Comparison of ENCODE assay signal across 14 cellular contexts in the genomic region with DNA sequence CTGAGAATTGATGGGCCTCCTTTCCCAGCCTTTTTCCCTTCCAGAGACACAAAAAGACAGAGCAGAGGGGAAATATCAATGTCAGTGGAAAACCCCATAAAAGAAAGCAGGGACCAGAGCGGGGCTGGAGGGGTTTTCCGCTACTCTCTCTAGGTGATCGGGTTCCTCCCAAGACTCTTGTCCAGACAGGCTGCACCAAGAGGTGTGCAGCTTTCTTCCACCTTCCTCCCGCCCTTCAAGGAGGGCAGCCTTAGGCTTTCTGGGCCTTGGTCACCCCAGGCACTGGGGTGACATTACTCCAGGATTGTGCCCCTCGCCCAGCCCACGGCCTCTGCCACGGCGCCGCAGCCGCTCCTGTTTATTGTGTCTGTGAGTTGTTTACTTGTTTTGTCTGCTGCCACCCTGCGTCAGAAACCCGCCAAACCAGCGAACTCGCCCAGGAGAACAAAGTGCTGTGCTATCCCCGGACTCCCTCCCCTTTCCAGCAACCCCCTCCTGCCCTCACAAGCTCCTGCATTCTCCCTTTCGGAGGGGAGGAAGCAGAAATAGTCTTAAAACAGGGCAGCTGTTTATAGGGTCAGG. TPM values are rescaled to one million over a fixed set of nuclear protein-coding genes. Genes with fewer than 3 reads are reported as not detected.
DNase-seq lines count a peak whose midpoint lies in the region; ATAC-seq and TF ChIP-seq lines count a peak whose summit lies in the region.
"Had no signal": no experiment of that assay in that cellular context is flagged by ENCODE, and none has a peak within 500 bp of the region (broad histone marks: within the 10 kb centered on the region; RNA-seq: fewer than 3 reads in every experiment).

No MANE protein-coding gene starts in this region.

- H3K36me3 ChIP-seq in MM.1S (replicated peaks; ENCODE audit: insufficient read depth, low read length), result no peaks in the 10 kb centered on the region
- H3K36me3 ChIP-seq in mammary epithelial cell (ENCODE audit: insufficient read depth, low read length), result no peaks in the 10 kb centered on the region
- H3K36me3 ChIP-seq in osteoblast (ENCODE audit: insufficient read depth, low read length), result no peaks in the 10 kb centered on the region
- no peaks in the 10 kb centered on the region for H3K36me3 ChIP-seq in lower lobe of right lung

- H3K4me3 Mint-ChIP-seq in T-cell, result no peak overlapping the region
- H3K4me3 Mint-ChIP-seq: activated T-helper 1 cell treated with anti-CD3 and anti-CD28 coated beads, Interleukin-12 subunit alpha, Interleukin-12 subunit beta, Interleukin-2, Interleukin-4 antibody, amounts not matched to agents 30 ng/mL and 10 ng/mL and 1 ng/mL, durations not matched to agents 14 hours and 24 hours and 36 hours had no signal

- no TSS peak for BruUV-seq in mammary epithelial cell (replicated peaks; lab: Mats Ljungman, UMichigan)

- H3K9me2 ChIP-seq in MM.1S (replicated peaks; ENCODE audit: insufficient read depth, low read length), result no peaks in the 10 kb centered on the region

- WGBS in mammary epithelial cell (ENCODE audit: low coverage, missing lambda C conversion rate), result 5% methylated on average over 8 of the region's 16 CpGs

- H3K4me1 Mint-ChIP-seq in T-cell, result peaks cover 13 to 25% (median 16%) of the 10 kb centered on the region in 3 donors

- H3K9me3 Mint-ChIP-seq in T-cell, result no peaks in the 10 kb centered on the region
- H3K9me3 Mint-ChIP-seq: activated T-helper 1 cell treated with anti-CD3 and anti-CD28 coated beads, Interleukin-12 subunit alpha, Interleukin-12 subunit beta, Interleukin-2, Interleukin-4 antibody, amounts not matched to agents 30 ng/mL and 10 ng/mL and 1 ng/mL, durations not matched to agents 14 hours and 24 hours and 36 hours had no signal

- H4K20me1 ChIP-seq in MM.1S (ENCODE audit: insufficient read depth, low read length) (no peaks in the 10 kb centered on the region), mammary epithelial cell (ENCODE audit: insufficient read depth, low read length) (no peaks in the 10 kb centered on the region), osteoblast (ENCODE audit: insufficient read depth, low read length) (peaks cover 48% of the 10 kb centered on the region)

- H3K9ac ChIP-seq in MM.1S (ENCODE audit: low read length) (no peak overlapping the region), mammary epithelial cell (ENCODE audit: insufficient read depth, low read length) (peak overlapping the region; percentile 47)

- H3K79me2 ChIP-seq in MM.1S (ENCODE audit: low read length) (no peaks in the 10 kb centered on the region), mammary epithelial cell (ENCODE audit: insufficient read depth, low read length) (peaks cover 86% of the 10 kb centered on the region), osteoblast (ENCODE audit: insufficient read depth, low read length) (peaks cover 91% of the 10 kb centered on the region)

- no peak overlapping the region for H3K27ac ChIP-seq in MM.1S (ENCODE audit: low read length)
- H3K27ac ChIP-seq in mammary epithelial cell (ENCODE audit: insufficient read depth, low read depth, low read length), result peak overlapping the region; percentile 65
- peak overlapping the region; percentile 90 for H3K27ac ChIP-seq in osteoblast (ENCODE audit: low read depth, low read length)
- H3K27ac ChIP-seq in lower lobe of right lung, result no peak overlapping the region

- DNase-seq in GM12865 (ENCODE audit: low read depth) (peak; percentile 38), MM.1S (no peak), mammary epithelial cell (peak; percentile 86), osteoblast (ENCODE audit: insufficient read length, low spot score, missing footprints) (no peak), lower lobe of right lung (no peak), HuH-7.5 (ENCODE audit: low spot score) (no peak), NCI-H524 (lab: John Stamatoyannopoulos, UW) (no peak), T-cell (no peak)
- DNase-seq: NCI-H187, retina had no signal

- no peaks in the 10 kb centered on the region for H3K9me3 ChIP-seq in MM.1S (replicated peaks; ENCODE audit: insufficient read depth, low read length)
- H3K9me3 ChIP-seq in mammary epithelial cell (replicated peaks; ENCODE audit: insufficient read depth, low read length), result no peaks in the 10 kb centered on the region
- H3K9me3 ChIP-seq in osteoblast (ENCODE audit: low read depth, low read length), result no peaks in the 10 kb centered on the region
- H3K9me3 ChIP-seq in lower lobe of right lung, result no peaks in the 10 kb centered on the region

- H3K4me2 ChIP-seq in MM.1S (ENCODE audit: low read depth, low read length) (peak overlapping the region; percentile 52; the same call in 1 of the 2 replicates), mammary epithelial cell (ENCODE audit: insufficient read depth, low read depth, low read length) (peak overlapping the region; percentile 99), osteoblast (ENCODE audit: insufficient read depth, low read length) (peak overlapping the region; percentile 94)

- no peaks in the 10 kb centered on the region for H3F3A ChIP-seq in MM.1S (ENCODE audit: insufficient read depth, low read length)

- H3K4me3 ChIP-seq in GM12865 (ENCODE audit: low read depth, low read length) (peak overlapping the region; percentile 4), MM.1S (ENCODE audit: low read length) (no peak overlapping the region), mammary epithelial cell (replicated peaks in 1 of 3; ENCODE audit: insufficient read depth in 1 of 3, low read depth in 2 of 3, low read length in 3 of 3) (peak overlapping the region; percentile 19 to 34 (median 30)), osteoblast (ENCODE audit: insufficient read depth, low read length) (peak overlapping the region; percentile 94), lower lobe of right lung (no peak overlapping the region)

- H2AFZ ChIP-seq in MM.1S (ENCODE audit: low read length), result no peak overlapping the region
- H2AFZ ChIP-seq in mammary epithelial cell (ENCODE audit: low read depth, low read length), result peak overlapping the region; percentile 68
- no peak overlapping the region for H2AFZ ChIP-seq in osteoblast (ENCODE audit: low read length)

- no peaks in the 10 kb centered on the region for H3K4me1 ChIP-seq in MM.1S (ENCODE audit: low read length)
- H3K4me1 ChIP-seq in mammary epithelial cell (ENCODE audit: insufficient read depth, low read length), result peaks cover 79% of the 10 kb centered on the region
- H3K4me1 ChIP-seq in osteoblast (ENCODE audit: insufficient read depth, low read length), result peaks cover 69% of the 10 kb centered on the region
- peaks cover 18% of the 10 kb centered on the region for H3K4me1 ChIP-seq in lower lobe of right lung

- peaks cover 84% of the 10 kb centered on the region for H3K27me3 ChIP-seq in MM.1S (replicated peaks; ENCODE audit: insufficient read depth, low read length)
- H3K27me3 ChIP-seq in mammary epithelial cell (ENCODE audit: insufficient read depth, low read length), result no peaks in the 10 kb centered on the region
- H3K27me3 ChIP-seq in osteoblast (ENCODE audit: insufficient read depth, low read length), result no peaks in the 10 kb centered on the region
- H3K27me3 ChIP-seq in lower lobe of right lung (ENCODE audit: low read depth), result peaks cover 100% of the 10 kb centered on the region

- dilution Hi-C loops in mammary epithelial cell (cut with HindIII; ENCODE audit: low sequenced_read_pairs), result loop anchor here (5.0 to 25.0 kb wide), 2 partner anchors 166 to 341 kb away; a partner anchor contains a TSS

- POLR2A ChIA-PET in T-cell (lab: Charles Lee), result no interaction called here

- intact Hi-C loops in mammary epithelial cell (cut with micrococcal nuclease) (loop anchor here (1.0 to 5.0 kb wide), 2 partner anchors 15 to 34 kb away; a partner anchor contains a TSS), lower lobe of right lung (cut with DNase I) (no loop called here)

- in situ Hi-C loops in mammary epithelial cell (cut with MboI; ENCODE audit: low sequenced_read_pairs in 2 of 2), result loop anchor here (5.0 to 25.0 kb wide), 2 partner anchors 171 to 341 kb away; a partner anchor contains a TSS

- no peak for ATAC-seq in lower lobe of right lung
- ATAC-seq in T-cell (replicated peaks in 1 of 4), result no peak

- H3K36me3 Mint-ChIP-seq in T-cell, result no peaks in the 10 kb centered on the region

- CTCF ChIA-PET in mammary epithelial cell (lab: Charles Lee; ENCODE audit: low non-redundant PET) (interaction anchor here (0.5 kb wide), 1 partner anchor 13 kb away, joined by 14 read pairs; a partner anchor contains a TSS), T-cell (lab: Charles Lee) (interaction anchor here (0.5 to 0.6 kb wide), 2 partner anchors 13 to 188 kb away, joined by 5 to 6 read pairs; a partner anchor contains a TSS)

- peaks cover 62 to 82% of the 10 kb centered on the region in 2 donors for H3K27me3 Mint-ChIP-seq in T-cell

- peak; percentile 23 for TF ChIP-seq CTCF in GM12865 (IDR thresholded peaks at IDR 0.05; ENCODE audit: insufficient read depth, low read depth, low read length, missing control alignments)
- TF ChIP-seq CTCF in MM.1S (IDR thresholded peaks at IDR 0.05; ENCODE audit: low read length), result peak; percentile 35
- peak; percentile 35 to 56 for TF ChIP-seq CTCF in mammary epithelial cell (conservative IDR thresholded peaks at IDR 0.05 in 1 of 2, IDR thresholded peaks at IDR 0.05 in 1 of 2; ENCODE audit: extremely low read depth in 1 of 2, insufficient read depth in 1 of 2, low read depth in 1 of 2, low read length in 2 of 2)
- TF ChIP-seq CTCF in osteoblast (IDR thresholded peaks at IDR 0.05; ENCODE audit: extremely low read depth, low read depth, low read length), result peak; percentile 12
- no peak for TF ChIP-seq CTCF in lower lobe of right lung (IDR thresholded peaks at IDR 0.05)

- no peak overlapping the region for H3K27ac Mint-ChIP-seq in T-cell
- H3K27ac Mint-ChIP-seq: activated T-helper 1 cell treated with anti-CD3 and anti-CD28 coated beads, Interleukin-12 subunit alpha, Interleukin-12 subunit beta, Interleukin-2, Interleukin-4 antibody, amounts not matched to agents 30 ng/mL and 10 ng/mL and 1 ng/mL, durations not matched to agents 14 hours and 24 hours and 36 hours had no signal

RNA-seq across cellular contexts. Expression of a gene that starts 6.7 kb away (rescaled TPM):
- 10 to 100 TPM in 1 of 2 donors, 1 to 10 TPM in 1; 1.7 to 10.9 TPM for total RNA-seq in mammary epithelial cell
- polyA plus RNA-seq in mammary epithelial cell, result 4.2 TPM
- 0.57 TPM for polyA minus RNA-seq in mammary epithelial cell
- 5.6 and 7.2 TPM in 2 replicates for total RNA-seq in osteoblast
- total RNA-seq in lower lobe of right lung, result 0.50 TPM
- total RNA-seq in T-cell, result not detected
- total RNA-seq: activated T-helper 1 cell treated with anti-CD3 and anti-CD28 coated beads, Interleukin-12 subunit alpha, Interleukin-12 subunit beta, Interleukin-2, Interleukin-4 antibody, amounts not matched to agents 30 ng/mL and 10 ng/mL and 1 ng/mL, durations not matched to agents 14 hours and 24 hours and 36 hours; dermis microvascular lymphatic vessel endothelial cell; T-helper 2 cell treated with Interferon-gamma antibody and Interleukin-4, amounts not matched to agents 100 ng/mL and 5 ng/mL, for 36 hours had no signal

RNA-seq across cellular contexts. Expression of a gene that starts 11.3 kb away (rescaled TPM):
- total RNA-seq in mammary epithelial cell, result 1 to 10 TPM in 1 of 2 donors, under 1 TPM in 1; 0.67 to 1.4 TPM
- polyA plus RNA-seq in mammary epithelial cell, result 0.80 TPM
- polyA minus RNA-seq in mammary epithelial cell, result not detected
- 1.8 and 2.1 TPM in 2 replicates for total RNA-seq in osteoblast
- not detected for total RNA-seq in lower lobe of right lung
- total RNA-seq in T-cell, result not detected
- total RNA-seq: activated T-helper 1 cell treated with anti-CD3 and anti-CD28 coated beads, Interleukin-12 subunit alpha, Interleukin-12 subunit beta, Interleukin-2, Interleukin-4 antibody, amounts not matched to agents 30 ng/mL and 10 ng/mL and 1 ng/mL, durations not matched to agents 14 hours and 24 hours and 36 hours; dermis microvascular lymphatic vessel endothelial cell; G401; T-helper 2 cell treated with Interferon-gamma antibody and Interleukin-4, amounts not matched to agents 100 ng/mL and 5 ng/mL, for 36 hours had no signal

RNA-seq across cellular contexts. Expression of a gene that starts 12.7 kb away (rescaled TPM):
- 1 to 10 TPM; 2.3 to 7.9 TPM for total RNA-seq in mammary epithelial cell
- 4.3 TPM for polyA plus RNA-seq in mammary epithelial cell
- polyA minus RNA-seq in mammary epithelial cell, result 3.2 TPM
- 3.2 and 5.1 TPM in 2 replicates for total RNA-seq in osteoblast
- total RNA-seq in lower lobe of right lung, result not detected
- total RNA-seq in T-cell, result not detected
- total RNA-seq: activated T-helper 1 cell treated with anti-CD3 and anti-CD28 coated beads, Interleukin-12 subunit alpha, Interleukin-12 subunit beta, Interleukin-2, Interleukin-4 antibody, amounts not matched to agents 30 ng/mL and 10 ng/mL and 1 ng/mL, durations not matched to agents 14 hours and 24 hours and 36 hours; dermis microvascular lymphatic vessel endothelial cell; T-helper 2 cell treated with Interferon-gamma antibody and Interleukin-4, amounts not matched to agents 100 ng/mL and 5 ng/mL, for 36 hours had no signal

RNA-seq across cellular contexts. Expression of a gene that starts 21.6 kb away (rescaled TPM):
- 1 to 10 TPM; 3.2 to 9.4 TPM for total RNA-seq in mammary epithelial cell
- polyA plus RNA-seq in mammary epithelial cell, result 2.9 TPM
- polyA minus RNA-seq in mammary epithelial cell, result 4.2 TPM
- 8.3 and 11.6 TPM in 2 replicates for total RNA-seq in osteoblast
- total RNA-seq in lower lobe of right lung, result not detected
- total RNA-seq in T-cell, result not detected
- total RNA-seq: activated T-helper 1 cell treated with anti-CD3 and anti-CD28 coated beads, Interleukin-12 subunit alpha, Interleukin-12 subunit beta, Interleukin-2, Interleukin-4 antibody, amounts not matched to agents 30 ng/mL and 10 ng/mL and 1 ng/mL, durations not matched to agents 14 hours and 24 hours and 36 hours; T-helper 2 cell treated with Interferon-gamma antibody and Interleukin-4, amounts not matched to agents 100 ng/mL and 5 ng/mL, for 36 hours had no signal

RNA-seq across cellular contexts. Expression of a gene that starts 32.1 kb away (rescaled TPM):
- total RNA-seq in mammary epithelial cell (10 to 100 TPM in 1 of 2 donors, under 1 TPM in 1; 0.83 to 11.9 TPM), osteoblast (3.3 and 4.1 TPM in 2 replicates), lower lobe of right lung (0.47 TPM), T-cell (1 to 10 TPM in 1 of 5 donors, under 1 TPM in 4; 0.36 to 1.4 (median 0.61) TPM)
- polyA plus RNA-seq in mammary epithelial cell, result 2.4 TPM
- 4.0 TPM for polyA minus RNA-seq in mammary epithelial cell
- total RNA-seq: activated T-helper 1 cell treated with anti-CD3 and anti-CD28 coated beads, Interleukin-12 subunit alpha, Interleukin-12 subunit beta, Interleukin-2, Interleukin-4 antibody, amounts not matched to agents 30 ng/mL and 10 ng/mL and 1 ng/mL, durations not matched to agents 14 hours and 24 hours and 36 hours; dermis microvascular lymphatic vessel endothelial cell; T-helper 2 cell treated with Interferon-gamma antibody and Interleukin-4, amounts not matched to agents 100 ng/mL and 5 ng/mL, for 36 hours had no signal

Comparison
In these comparisons a context has a peak if more than half of its experiments do, and no peak if none do; other contexts are left out.
1. DNase-seq: peak in GM12865 (single experiment) and mammary epithelial cell (single experiment); none in MM.1S (single experiment), osteoblast (single experiment), lower lobe of right lung (single experiment), HuH-7.5 (single experiment), NCI-H524 (0 of 2) and T-cell (0 of 34).
2. H3K4me3 ChIP-seq: peak in GM12865 (single experiment), mammary epithelial cell (3 of 3) and osteoblast (single experiment); none in MM.1S (single experiment) and lower lobe of right lung (single experiment).
3. H3K27ac ChIP-seq: peak in mammary epithelial cell (single experiment) and osteoblast (single experiment); none in MM.1S (single experiment) and lower lobe of right lung (single experiment).
4. Peak in every context shown above with its lines, with median percentiles within 50 percentile points of each other: H3K4me2 ChIP-seq.